9 cellular contexts compared by ENCODE assay signal in the genomic region with DNA sequence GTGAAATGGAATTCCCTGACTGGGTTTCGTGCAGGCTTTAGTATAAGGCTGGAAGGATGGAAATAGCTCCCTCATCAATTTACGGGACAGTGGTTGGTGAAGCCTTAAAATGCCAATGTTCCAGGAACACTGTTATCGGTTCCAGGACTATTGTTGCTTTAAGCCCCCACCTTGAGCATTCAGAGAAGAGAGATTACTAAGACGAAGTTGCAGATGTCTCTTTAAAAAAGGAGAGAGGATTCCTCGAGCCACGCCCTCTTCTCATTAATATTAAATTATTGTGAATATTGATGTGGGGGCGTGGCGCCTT. TPM values are rescaled to one million over a fixed set of nuclear protein-coding genes. Genes with fewer than 3 reads are reported as not detected.
A peak's percentile ranks its signal among the peaks of the same experiment; 100 is the strongest.
DNase-seq lines count a peak whose midpoint lies in the region; ATAC-seq and TF ChIP-seq lines count a peak whose summit lies in the region.
"Had no signal": no experiment of that assay in that cellular context is flagged by ENCODE, and none has a peak within 500 bp of the region (broad histone marks: within the 10 kb centered on the region; RNA-seq: fewer than 3 reads in every experiment).

No MANE protein-coding gene starts in this region.

- no peak for TF ChIP-seq CTCF in esophagus squamous epithelium (IDR thresholded peaks at IDR 0.05)
- no peak for TF ChIP-seq CTCF in psoas muscle (IDR thresholded peaks at IDR 0.05)

- H3K27me3 ChIP-seq in esophagus squamous epithelium (peaks cover 0 to 65% (median 1%) of the 10 kb centered on the region in 4 donors), psoas muscle (ENCODE audit: insufficient read depth in 3 of 3, low read length in 2 of 3) (peaks cover 0 to 43% (median 15%) of the 10 kb centered on the region in 3 donors)

- H3K36me3 ChIP-seq in esophagus squamous epithelium = no peaks in the 10 kb centered on the region
- H3K36me3 ChIP-seq in psoas muscle (ENCODE audit: insufficient read depth in 1 of 2, low read depth in 1 of 2) = no peaks in the 10 kb centered on the region
- H3K36me3 ChIP-seq: neutrophil had no signal

- no peaks in the 10 kb centered on the region for H3K9me3 ChIP-seq in esophagus squamous epithelium
- H3K9me3 ChIP-seq in psoas muscle = no peaks in the 10 kb centered on the region
- H3K9me3 ChIP-seq: neutrophil had no signal

- H3K4me3 ChIP-seq in esophagus squamous epithelium (peak overlapping the region; percentile 33 to 73 (median 49)), psoas muscle (peak overlapping the region; percentile 65)

- ATAC-seq in psoas muscle (no peak), HG02885 (IDR thresholded peaks at IDR 0.05; ENCODE audit: poor library complexity, unreplicated experiment) (no peak), GM21619 (IDR thresholded peaks at IDR 0.05; ENCODE audit: unreplicated experiment) (no peak)

- H3K27ac ChIP-seq in esophagus squamous epithelium (peak overlapping the region in 1 of 4 donors; percentile 59), psoas muscle (no peak overlapping the region)
- H3K27ac ChIP-seq: neutrophil had no signal

- DNase-seq in GM03348 (ENCODE audit: low spot score) (peak; percentile 87), NCI-H345 treated with DMSO at 0.1 percent for 48 hours (lab: John Stamatoyannopoulos, UW; ENCODE audit: unreplicated experiment) (peak; percentile 33), esophagus squamous epithelium (lab: John Stamatoyannopoulos, UW) (no peak), psoas muscle (no peak), H4 (ENCODE audit: low spot score) (no peak), HPDE6-E6E7 (ENCODE audit: extremely low spot score) (no peak)

- intact Hi-C loops in esophagus squamous epithelium (cut with DNase I) (no loop called here), psoas muscle (cut with DNase I) (no loop called here)

- WGBS in esophagus squamous epithelium, 2 donors = 7 to 10% methylated on average over 8 of the region's 8 CpGs
- 5 to 9% (median 6%) methylated on average over 8 of the region's 8 CpGs for WGBS in psoas muscle, 3 donors

- H3K4me1 ChIP-seq in esophagus squamous epithelium = peaks cover 11 to 83% (median 31%) of the 10 kb centered on the region in 3 donors
- H3K4me1 ChIP-seq in psoas muscle = peaks cover 7% of the 10 kb centered on the region

- TF ChIP-seq POLR2A in esophagus squamous epithelium (IDR thresholded peaks at IDR 0.05) = no peak

RNA-seq across cellular contexts. Expression of a gene that starts 0.2 kb away (rescaled TPM):
- total RNA-seq in esophagus squamous epithelium = 1 to 10 TPM in 1 of 4 donors, under 1 TPM in 3; 0.13 to 2.1 (median 0.63) TPM
- 1 to 10 TPM; 2.2 to 6.9 (median 3.0) TPM for total RNA-seq in psoas muscle
- 1 to 10 TPM; 1.4 to 1.7 (median 1.6) TPM for polyA plus RNA-seq in psoas muscle
- total RNA-seq in H4 (2014; rRNA removed; shearing (Covaris generic)) = 0.60 and 1.3 TPM in 2 replicates

Comparison
In these comparisons a context has a peak if more than half of its experiments do, and no peak if none do; other contexts are left out.
1. DNase-seq: peak in GM03348 (single experiment) and NCI-H345 treated with DMSO at 0.1 percent for 48 hours (single experiment); none in esophagus squamous epithelium (single experiment), psoas muscle (0 of 2), H4 (single experiment) and HPDE6-E6E7 (single experiment).